In the genomic region with DNA sequence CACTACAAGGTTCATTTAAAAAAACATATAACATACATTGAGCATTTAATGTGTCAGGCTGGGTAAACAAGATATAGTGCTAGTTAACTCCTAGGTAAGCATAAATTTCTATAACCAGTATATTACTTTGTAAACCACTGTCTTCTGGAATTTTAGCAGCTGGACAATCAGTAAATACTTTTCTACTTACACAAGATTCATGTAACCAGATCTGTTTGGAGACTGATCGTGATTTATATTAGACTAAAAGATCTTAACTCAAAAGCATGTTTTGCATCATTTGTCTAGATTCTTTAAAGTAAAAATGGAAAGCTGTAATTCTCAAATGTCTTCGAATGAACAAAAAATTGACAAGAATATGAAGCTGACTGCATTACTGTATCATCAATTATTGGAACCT, we compare ENCODE assay signal across 1 cellular context.
TF ChIP-seq lines count a peak whose summit lies in the region.

No MANE protein-coding gene starts in this region.

TF ChIP-seq in WTC11, 78 proteins besides CTCF, POLR2A, EP300 and RAD21 (continued from another document):
- TF ChIP-seq, protein P1, sequence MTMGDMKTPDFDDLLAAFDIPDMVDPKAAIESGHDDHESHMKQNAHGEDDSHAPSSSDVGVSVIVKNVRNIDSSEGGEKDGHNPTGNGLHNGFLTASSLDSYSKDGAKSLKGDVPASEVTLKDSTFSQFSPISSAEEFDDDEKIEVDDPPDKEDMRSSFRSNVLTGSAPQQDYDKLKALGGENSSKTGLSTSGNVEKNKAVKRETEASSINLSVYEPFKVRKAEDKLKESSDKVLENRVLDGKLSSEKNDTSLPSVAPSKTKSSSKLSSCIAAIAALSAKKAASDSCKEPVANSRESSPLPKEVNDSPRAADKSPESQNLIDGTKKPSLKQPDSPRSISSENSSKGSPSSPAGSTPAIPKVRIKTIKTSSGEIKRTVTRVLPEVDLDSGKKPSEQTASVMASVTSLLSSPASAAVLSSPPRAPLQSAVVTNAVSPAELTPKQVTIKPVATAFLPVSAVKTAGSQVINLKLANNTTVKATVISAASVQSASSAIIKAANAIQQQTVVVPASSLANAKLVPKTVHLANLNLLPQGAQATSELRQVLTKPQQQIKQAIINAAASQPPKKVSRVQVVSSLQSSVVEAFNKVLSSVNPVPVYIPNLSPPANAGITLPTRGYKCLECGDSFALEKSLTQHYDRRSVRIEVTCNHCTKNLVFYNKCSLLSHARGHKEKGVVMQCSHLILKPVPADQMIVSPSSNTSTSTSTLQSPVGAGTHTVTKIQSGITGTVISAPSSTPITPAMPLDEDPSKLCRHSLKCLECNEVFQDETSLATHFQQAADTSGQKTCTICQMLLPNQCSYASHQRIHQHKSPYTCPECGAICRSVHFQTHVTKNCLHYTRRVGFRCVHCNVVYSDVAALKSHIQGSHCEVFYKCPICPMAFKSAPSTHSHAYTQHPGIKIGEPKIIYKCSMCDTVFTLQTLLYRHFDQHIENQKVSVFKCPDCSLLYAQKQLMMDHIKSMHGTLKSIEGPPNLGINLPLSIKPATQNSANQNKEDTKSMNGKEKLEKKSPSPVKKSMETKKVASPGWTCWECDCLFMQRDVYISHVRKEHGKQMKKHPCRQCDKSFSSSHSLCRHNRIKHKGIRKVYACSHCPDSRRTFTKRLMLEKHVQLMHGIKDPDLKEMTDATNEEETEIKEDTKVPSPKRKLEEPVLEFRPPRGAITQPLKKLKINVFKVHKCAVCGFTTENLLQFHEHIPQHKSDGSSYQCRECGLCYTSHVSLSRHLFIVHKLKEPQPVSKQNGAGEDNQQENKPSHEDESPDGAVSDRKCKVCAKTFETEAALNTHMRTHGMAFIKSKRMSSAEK (CRISPR knock-in tag; IDR thresholded peaks at IDR 0.05; ENCODE audit: borderline replicate concordance), result no peak
TF ChIP-seq in WTC11: peak in this region for 0.
